15 cellular contexts compared by ENCODE assay signal in the genomic region with DNA sequence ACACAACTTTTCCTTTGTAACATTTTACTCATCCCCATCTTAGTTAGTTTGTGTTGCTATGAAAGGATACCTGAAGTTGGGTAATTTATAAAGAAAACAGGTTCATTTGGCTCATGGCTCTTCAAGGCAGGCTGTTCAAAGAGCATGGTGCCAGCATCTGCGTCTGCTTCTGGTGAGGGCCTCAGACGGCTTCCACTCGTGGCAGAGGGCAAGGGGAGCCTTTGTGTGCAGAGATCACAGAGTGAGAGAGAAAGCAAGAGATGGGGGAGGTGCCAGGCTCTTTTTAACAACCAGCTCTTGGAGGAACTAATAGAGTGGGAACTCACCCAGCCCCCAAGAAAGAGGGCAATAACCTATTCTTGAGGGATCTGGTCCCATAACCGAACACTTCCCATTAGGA. TPM values are rescaled to one million over a fixed set of nuclear protein-coding genes. Genes with fewer than 3 reads are reported as not detected.
DNase-seq lines count a peak whose midpoint lies in the region; ATAC-seq and TF ChIP-seq lines count a peak whose summit lies in the region.
"Had no signal": no experiment of that assay in that cellular context is flagged by ENCODE, and none has a peak within 500 bp of the region (broad histone marks: within the 10 kb centered on the region; RNA-seq: fewer than 3 reads in every experiment).

No MANE protein-coding gene starts in this region.

- H3K27ac ChIP-seq in right atrium auricular region (no peak overlapping the region), RWPE2 (ENCODE audit: poor library complexity, severe bottlenecking) (no peak overlapping the region), esophagus muscularis mucosa (replicated peaks in 1 of 4) (no peak overlapping the region)

- no peak for TF ChIP-seq CTCF in right atrium auricular region (IDR thresholded peaks at IDR 0.05)
- no peak for TF ChIP-seq CTCF in RWPE2 (IDR thresholded peaks at IDR 0.05; ENCODE audit: poor library complexity, severe bottlenecking)
- no peak for TF ChIP-seq CTCF in esophagus muscularis mucosa (IDR thresholded peaks at IDR 0.05)

- H3K36me3 ChIP-seq in right atrium auricular region: no peaks in the 10 kb centered on the region
- no peaks in the 10 kb centered on the region for H3K36me3 ChIP-seq in RWPE2 (ENCODE audit: low read depth)
- no peaks in the 10 kb centered on the region for H3K36me3 ChIP-seq in esophagus muscularis mucosa
- H3K36me3 ChIP-seq: BE2C had no signal

- 95% methylated on average over 4 of the region's 4 CpGs for WGBS in esophagus muscularis mucosa

- no peak overlapping the region for H3K4me3 ChIP-seq in right atrium auricular region
- no peak overlapping the region for H3K4me3 ChIP-seq in RWPE2 (ENCODE audit: severe bottlenecking)
- H3K4me3 ChIP-seq in esophagus muscularis mucosa: no peak overlapping the region
- H3K4me3 ChIP-seq: GM12878 had no signal

- no peak for TF ChIP-seq POLR2A in esophagus muscularis mucosa (IDR thresholded peaks at IDR 0.05; ENCODE audit: low read depth)

- no peak for TF ChIP-seq EP300 in esophagus muscularis mucosa (IDR thresholded peaks at IDR 0.05)

- DNase-seq in right atrium auricular region (ENCODE audit: low spot score) (peak; percentile 50), left cardiac atrium (no peak), RWPE2 (ENCODE audit: low spot score) (peak; percentile 26), esophagus muscularis mucosa (ENCODE audit: extremely low spot score) (peak; percentile 68), cortex of kidney (lab: John Stamatoyannopoulos, UW) (no peak), NCI-H1417 (lab: John Stamatoyannopoulos, UW) (no peak), NCI-H2196 treated with DMSO at 0.1 percent for 48 hours (lab: John Stamatoyannopoulos, UW; ENCODE audit: unreplicated experiment) (no peak)
- DNase-seq in stimulated activated CD8-positive, alpha-beta memory T cell treated with anti-CD3 and anti-CD28 coated beads, Interleukin-4, amount 100 ng/mL, for 48 hours: peak; percentile 16

- no peak for ATAC-seq in left cardiac atrium
- ATAC-seq in RWPE2 (ENCODE audit: low read depth): no peak

- H3K27me3 ChIP-seq in right atrium auricular region (no peaks in the 10 kb centered on the region), RWPE2 (ENCODE audit: insufficient read depth, poor library complexity, severe bottlenecking) (no peaks in the 10 kb centered on the region), esophagus muscularis mucosa (peaks cover 0 to 16% (median 0%) of the 10 kb centered on the region in 4 donors)
- H3K27me3 ChIP-seq: BE2C had no signal

- no peaks in the 10 kb centered on the region for H3K4me1 ChIP-seq in right atrium auricular region
- H3K4me1 ChIP-seq in RWPE2 (ENCODE audit: insufficient read depth, poor library complexity, severe bottlenecking): peaks cover 3% of the 10 kb centered on the region
- H3K4me1 ChIP-seq in esophagus muscularis mucosa: no peaks in the 10 kb centered on the region
- H3K4me1 ChIP-seq: BE2C had no signal

- intact Hi-C loops in left cardiac atrium (cut with DNase I) (no loop called here), esophagus muscularis mucosa (cut with DNase I) (no loop called here)

- H3K9me3 ChIP-seq in right atrium auricular region: no peaks in the 10 kb centered on the region
- H3K9me3 ChIP-seq in RWPE2 (ENCODE audit: severe bottlenecking): no peaks in the 10 kb centered on the region
- H3K9me3 ChIP-seq in esophagus muscularis mucosa: no peaks in the 10 kb centered on the region
- H3K9me3 ChIP-seq: BE2C had no signal

RNA-seq across cellular contexts. Expression of a gene that starts 23.1 kb away (rescaled TPM):
- total RNA-seq in right atrium auricular region (1 to 10 TPM in 1 of 2 donors, under 1 TPM in 1; 0.35 to 3.0 TPM), left cardiac atrium (1 to 10 TPM in 1 of 2 donors, not detected in 1; 1.5 TPM), esophagus muscularis mucosa (under 1 TPM in 1 of 4 donors, not detected in 3; 0.11 TPM)
- total RNA-seq: CD4-positive, CD25-positive, alpha-beta regulatory T cell; CD8-positive, alpha-beta memory T cell; G401; GM12878; H1; H9 had no signal

RNA-seq across cellular contexts. Expression of a gene that starts 39.0 kb away (rescaled TPM):
- not detected for total RNA-seq in right atrium auricular region
- total RNA-seq in left cardiac atrium: not detected
- not detected for total RNA-seq in esophagus muscularis mucosa
- total RNA-seq: CD4-positive, CD25-positive, alpha-beta regulatory T cell; CD8-positive, alpha-beta memory T cell; GM12878 had no signal

Comparison
In these comparisons a context has a peak if more than half of its experiments do, and no peak if none do; other contexts are left out.
1. DNase-seq: peak in right atrium auricular region (single experiment), RWPE2 (single experiment), esophagus muscularis mucosa (single experiment) and stimulated activated CD8-positive, alpha-beta memory T cell treated with anti-CD3 and anti-CD28 coated beads, Interleukin-4, amount 100 ng/mL, for 48 hours (single experiment); none in left cardiac atrium (single experiment), cortex of kidney (single experiment), NCI-H1417 (0 of 3) and NCI-H2196 treated with DMSO at 0.1 percent for 48 hours (single experiment).